Comparison of ENCODE assay signal across 1 cellular context in genomic region chr20:3423126-3423525, GRCh38.
A peak's percentile ranks its signal among the peaks of the same experiment; 100 is the strongest.
TF ChIP-seq lines count a peak whose summit lies in the region.

No MANE protein-coding gene starts in this region.

TF ChIP-seq in H1, 55 proteins besides CTCF, POLR2A, EP300 and RAD21:
- TF ChIP-seq CEBPB (IDR thresholded peaks at IDR 0.05; ENCODE audit: low read depth, low read length) (peak; percentile 86), RFX5 (IDR thresholded peaks at IDR 0.05; ENCODE audit: borderline replicate concordance, low read depth, low read length) (no peak)
